Comparison of ENCODE assay signal across 32 cellular contexts in genomic region chr10:119672291-119672690, GRCh38.
"Had no signal": no experiment of that assay in that cellular context is flagged by ENCODE, and none has a peak within 500 bp of the region (broad histone marks: within the 10 kb centered on the region; RNA-seq: fewer than 3 reads in every experiment).

No MANE protein-coding gene starts in this region.

- H3K4me2 ChIP-seq: hepatocyte had no signal

- H3K9ac ChIP-seq: parathyroid adenoma had no signal

- DNase-seq: activated CD4-positive, alpha-beta T cell treated with anti-CD3 and anti-CD28 coated beads for 4 hours; activated CD4-positive, alpha-beta T cell treated with anti-CD3 and anti-CD28 coated beads, Interleukin-2, amount 50 U/mL, for 48 hours; activated CD8-positive, alpha-beta memory T cell treated with anti-CD3 and anti-CD28 coated beads for 24 hours; activated effector memory CD4-positive, alpha-beta T cell treated with anti-CD3 and anti-CD28 coated beads, Interleukin-2, amount 50 U/mL, for 16 hours; activated naive CD4-positive, alpha-beta T cell treated with anti-CD3 and anti-CD28 coated beads for 36 hours; activated naive CD8-positive, alpha-beta T cell treated with anti-CD3 and anti-CD28 coated beads for 36 hours; adrenal gland; aorta; body of pancreas; glutamatergic neuron; islet precursor cell; left ventricle myocardium superior; mammary epithelial cell; midbrain; naive thymus-derived CD8-positive, alpha-beta T cell; occipital lobe; stimulated activated CD4-positive, alpha-beta T cell treated with anti-CD3 and anti-CD28 coated beads, Interleukin-12 subunit alpha, Interleukin-12 subunit beta, amount 100 ng/mL, for 4 hours; stimulated activated CD4-positive, alpha-beta T cell treated with anti-CD3 and anti-CD28 coated beads, Interleukin-4, amount 100 ng/mL, for 24 hours; stimulated activated naive CD8-positive, alpha-beta T cell treated with anti-CD3 and anti-CD28 coated beads, Interleukin-15, amount 100 ng/mL, for 72 hours; substantia nigra; SW 1271; T-helper 9 cell had no signal

- ATAC-seq: body of pancreas; left ventricle myocardium superior; naive thymus-derived CD8-positive, alpha-beta T cell; right cardiac atrium; stimulated activated memory B cell treated with anti-CD40 and anti-IgM and Interleukin-4, amounts not matched to agents 10 μg/mL and 1 μg/mL and 100 μg/mL, for 72 hours; stimulated activated naive CD8-positive, alpha-beta T cell treated with anti-CD3 and anti-CD28 coated beads, Interleukin-15, amount 100 ng/mL, for 72 hours had no signal

- H2AFZ ChIP-seq: hepatocyte, parathyroid adenoma had no signal

- H3K27ac ChIP-seq: adrenal gland, body of pancreas, hepatocyte, skin epidermis, upper lobe of left lung, vagina, VCaP had no signal

- H3K27me3 ChIP-seq: adrenal gland, body of pancreas, hepatocyte, upper lobe of left lung, vagina had no signal

- H3K9me3 ChIP-seq: adrenal gland, body of pancreas, upper lobe of left lung, vagina had no signal

- FAIRE-seq: frontal cortex, TTC549 had no signal

- H3K4me3 ChIP-seq: adrenal gland, body of pancreas, hepatocyte, skin epidermis, upper lobe of left lung, vagina had no signal
